In the genomic region with DNA sequence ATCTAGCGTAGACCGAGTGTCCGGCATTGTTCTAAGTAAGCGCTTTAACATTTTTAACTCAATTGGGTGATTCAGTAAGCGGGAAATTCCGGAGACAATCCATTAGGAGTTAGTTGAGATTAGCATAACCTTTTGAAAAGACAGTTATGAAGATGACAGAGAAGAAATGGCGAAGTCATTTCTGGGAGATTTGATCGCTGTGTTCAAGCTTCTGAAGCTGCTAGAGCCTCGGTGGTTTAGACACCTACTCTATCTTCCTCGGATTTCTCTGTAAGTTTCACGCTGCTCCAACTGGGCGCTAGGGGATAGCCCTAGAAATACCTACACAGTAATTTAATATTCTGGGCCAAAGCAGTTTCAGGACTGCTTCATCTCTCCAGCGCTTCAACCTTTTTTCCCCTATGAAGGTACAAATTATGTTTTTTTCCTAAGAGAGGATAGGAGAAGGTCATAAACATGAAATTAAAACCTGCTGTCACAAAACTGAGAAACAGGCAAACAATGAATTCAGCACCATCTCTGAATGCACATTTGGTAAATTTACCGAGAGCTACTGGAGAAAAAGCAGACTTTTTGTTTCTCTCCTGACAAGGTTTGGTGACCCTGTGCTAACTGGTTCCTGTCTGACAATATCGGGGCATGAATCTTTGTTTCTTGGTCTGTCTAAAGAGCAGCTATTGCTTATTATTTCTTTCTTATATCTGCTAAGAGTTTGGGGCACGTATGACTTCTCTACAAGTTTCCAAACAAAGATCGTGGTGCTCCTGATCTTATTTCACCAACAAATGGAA, we compare ENCODE assay signal across 8 cellular contexts. TPM values are rescaled to one million over a fixed set of nuclear protein-coding genes. Genes with fewer than 3 reads are reported as not detected.
DNase-seq lines count a peak whose midpoint lies in the region; ATAC-seq and TF ChIP-seq lines count a peak whose summit lies in the region.

No MANE protein-coding gene starts in this region.

- peak overlapping the region; percentile 4 for H3K27ac Mint-ChIP-seq in activated CD4-positive, alpha-beta memory T cell treated with anti-CD3 and anti-CD28 coated beads, Interleukin-2, amount 10 ng/mL, durations not matched to agents 7 days and 5 days

- POLR2A ChIA-PET in activated CD4-positive, alpha-beta memory T cell treated with anti-CD3 and anti-CD28 coated beads, Interleukin-2, amount 10 ng/mL, durations not matched to agents 7 days and 5 days (lab: Charles Lee) = interaction anchor here (1.0 to 2.9 kb wide), 4 partner anchors 19 to 99 kb away, joined by 3 to 10 read pairs (median 5); no protein-coding TSS in a partner anchor

- H2AFZ ChIP-seq in parathyroid adenoma = peak overlapping the region; percentile 77

- no peaks in the 10 kb centered on the region for H3K79me2 ChIP-seq in parathyroid adenoma

- ATAC-seq in HG03521 (IDR thresholded peaks at IDR 0.05; ENCODE audit: unreplicated experiment) = no peak

- peak overlapping the region; percentile 99 for H3K4me2 ChIP-seq in parathyroid adenoma (ENCODE audit: low read length)

- H3K36me3 Mint-ChIP-seq in activated CD4-positive, alpha-beta memory T cell treated with anti-CD3 and anti-CD28 coated beads, Interleukin-2, amount 10 ng/mL, durations not matched to agents 7 days and 5 days (ENCODE audit: low read depth) = peaks cover 4% of the 10 kb centered on the region

- no peaks in the 10 kb centered on the region for H3K36me3 ChIP-seq in parathyroid adenoma (ENCODE audit: control insufficient read depth, insufficient read depth, low read length)

- peak overlapping the region; percentile 99 for H3K4me3 ChIP-seq in parathyroid adenoma (ENCODE audit: low read depth, low read length)

- DNase-seq in activated CD4-positive, alpha-beta T cell treated with anti-CD3 and anti-CD28 coated beads for 48 hours = peak; percentile 17
- no peak for DNase-seq in activated CD4-positive, alpha-beta T cell treated with anti-CD3 and anti-CD28 coated beads for 1 hour
- DNase-seq in NCI-H1694 (lab: John Stamatoyannopoulos, UW) (peak; percentile 38), germinal center (ENCODE audit: low spot score) (peak; percentile 18), HuH-7.5 (ENCODE audit: low spot score) (no peak)
- DNase-seq in activated CD4-positive, alpha-beta memory T cell treated with anti-CD3 and anti-CD28 coated beads, Interleukin-2, amount 10 ng/mL, durations not matched to agents 7 days and 5 days = no peak

- H3K9me3 Mint-ChIP-seq in activated CD4-positive, alpha-beta memory T cell treated with anti-CD3 and anti-CD28 coated beads, Interleukin-2, amount 10 ng/mL, durations not matched to agents 7 days and 5 days = no peaks in the 10 kb centered on the region

- no peaks in the 10 kb centered on the region for H3K27me3 ChIP-seq in parathyroid adenoma (ENCODE audit: control insufficient read depth, insufficient read depth, low read length)

- peaks cover 52% of the 10 kb centered on the region for H3K4me1 Mint-ChIP-seq in activated CD4-positive, alpha-beta memory T cell treated with anti-CD3 and anti-CD28 coated beads, Interleukin-2, amount 10 ng/mL, durations not matched to agents 7 days and 5 days

- TF ChIP-seq CTCF in parathyroid adenoma (IDR thresholded peaks at IDR 0.05) = no peak

- no peaks in the 10 kb centered on the region for H3K4me1 ChIP-seq in parathyroid adenoma

- no peaks in the 10 kb centered on the region for H3K9me3 ChIP-seq in parathyroid adenoma (ENCODE audit: control insufficient read depth, low read length)

- H3K4me3 Mint-ChIP-seq in activated CD4-positive, alpha-beta memory T cell treated with anti-CD3 and anti-CD28 coated beads, Interleukin-2, amount 10 ng/mL, durations not matched to agents 7 days and 5 days = peak overlapping the region; percentile 86

- H3K27ac ChIP-seq in parathyroid adenoma = peak overlapping the region; percentile 53

- CTCF ChIA-PET in activated CD4-positive, alpha-beta memory T cell treated with anti-CD3 and anti-CD28 coated beads, Interleukin-2, amount 10 ng/mL, durations not matched to agents 7 days and 5 days (lab: Charles Lee) = interaction anchor here (2.9 to 6.6 kb wide), 3 partner anchors 14 to 144 kb away, joined by 9 to 46 read pairs (median 29); no protein-coding TSS in a partner anchor

- no peak overlapping the region for H3K9ac ChIP-seq in parathyroid adenoma

- peaks cover 41% of the 10 kb centered on the region for H3K27me3 Mint-ChIP-seq in activated CD4-positive, alpha-beta memory T cell treated with anti-CD3 and anti-CD28 coated beads, Interleukin-2, amount 10 ng/mL, durations not matched to agents 7 days and 5 days

RNA-seq across cellular contexts. Expression of gene ZNF311, which starts 22.4 kb away (rescaled TPM):
- total RNA-seq in activated CD4-positive, alpha-beta memory T cell treated with anti-CD3 and anti-CD28 coated beads, Interleukin-2, amount 10 ng/mL, durations not matched to agents 7 days and 5 days = under 1 TPM; 0.53 to 0.65 TPM

RNA-seq across cellular contexts. Expression of gene TRIM27, which starts 58.9 kb away (rescaled TPM):
- 10 to 100 TPM; 56.8 to 58.0 TPM for total RNA-seq in activated CD4-positive, alpha-beta memory T cell treated with anti-CD3 and anti-CD28 coated beads, Interleukin-2, amount 10 ng/mL, durations not matched to agents 7 days and 5 days

Comparison
In these comparisons a context has a peak if more than half of its experiments do, and no peak if none do; other contexts are left out.
1. DNase-seq: peak in activated CD4-positive, alpha-beta T cell treated with anti-CD3 and anti-CD28 coated beads for 48 hours (single experiment), NCI-H1694 (single experiment) and germinal center (single experiment); none in activated CD4-positive, alpha-beta T cell treated with anti-CD3 and anti-CD28 coated beads for 1 hour (single experiment), activated CD4-positive, alpha-beta memory T cell treated with anti-CD3 and anti-CD28 coated beads, Interleukin-2, amount 10 ng/mL, durations not matched to agents 7 days and 5 days (single experiment) and HuH-7.5 (single experiment).